In genomic region chr17:65001409-65002045, GRCh38 we compare ENCODE assay signal across 13 cellular contexts. TPM values are rescaled to one million over a fixed set of nuclear protein-coding genes. Genes with fewer than 3 reads are reported as not detected.
A peak's percentile ranks its signal among the peaks of the same experiment; 100 is the strongest.
DNase-seq lines count a peak whose midpoint lies in the region; ATAC-seq and TF ChIP-seq lines count a peak whose summit lies in the region.
"Had no signal": no experiment of that assay in that cellular context is flagged by ENCODE, and none has a peak within 500 bp of the region (broad histone marks: within the 10 kb centered on the region; RNA-seq: fewer than 3 reads in every experiment).

No MANE protein-coding gene starts in this region.

- CTCF ChIA-PET in activated CD4-positive, alpha-beta T cell treated with anti-CD3 and anti-CD28 coated beads for 36 hours (lab: Charles Lee): interaction anchor here (0.8 to 1.1 kb wide), 2 partner anchors 15 to 39 kb away, joined by 3 to 4 read pairs; no protein-coding TSS in a partner anchor

- DNase-seq in activated CD4-positive, alpha-beta T cell treated with anti-CD3 and anti-CD28 coated beads for 36 hours: no peak
- no peak for DNase-seq in activated CD4-positive, alpha-beta T cell treated with anti-CD3 and anti-CD28 coated beads for 1 hour
- DNase-seq in left lobe of liver (ENCODE audit: low spot score): peak; percentile 14
- no peak for DNase-seq in type B pancreatic cell (ENCODE audit: extremely low spot score, unreplicated experiment)
- no peak for DNase-seq in esophagus squamous epithelium (lab: John Stamatoyannopoulos, UW)
- no peak for DNase-seq in aorta
- no peak for DNase-seq in MV-4-11 (lab: John Stamatoyannopoulos, UW)
- DNase-seq: DMS79, EL, GM23248 had no signal

- no peak overlapping the region for H3K4me3 ChIP-seq in SU-DHL-6 (ENCODE audit: insufficient read depth, low read length, poor library complexity, severe bottlenecking)
- H3K4me3 ChIP-seq in esophagus squamous epithelium: no peak overlapping the region
- H3K4me3 ChIP-seq in aorta (ENCODE audit: low read length in 2 of 2): no peak overlapping the region
- H3K4me3 ChIP-seq: BLaER1, GM23248 had no signal

- peaks cover 70% of the 10 kb centered on the region for H3F3A ChIP-seq in SU-DHL-6 (ENCODE audit: insufficient read depth)

- intact Hi-C loops in activated CD4-positive, alpha-beta T cell treated with anti-CD3 and anti-CD28 coated beads for 36 hours (cut with DNase I, micrococcal nuclease): no loop called here
- intact Hi-C loops in esophagus squamous epithelium (cut with DNase I) (no loop called here), aorta (cut with DNase I) (no loop called here)

- no peak for TF ChIP-seq CTCF in SU-DHL-6 (IDR thresholded peaks at IDR 0.05; ENCODE audit: insufficient read depth, low read length, poor library complexity, severe bottlenecking)
- TF ChIP-seq CTCF in type B pancreatic cell (conservative IDR thresholded peaks at IDR 0.05): no peak
- TF ChIP-seq CTCF in esophagus squamous epithelium (IDR thresholded peaks at IDR 0.05): no peak

- H3K9me2 ChIP-seq in SU-DHL-6 (replicated peaks; ENCODE audit: insufficient read depth, low read length): no peaks in the 10 kb centered on the region

- no peaks in the 10 kb centered on the region for H3K9me3 Mint-ChIP-seq in activated CD4-positive, alpha-beta T cell treated with anti-CD3 and anti-CD28 coated beads for 36 hours (ENCODE audit: low read depth)
- no peaks in the 10 kb centered on the region for H3K9me3 Mint-ChIP-seq in type B pancreatic cell

- TF ChIP-seq POLR2A in esophagus squamous epithelium (IDR thresholded peaks at IDR 0.05): no peak

- H3K36me3 ChIP-seq in SU-DHL-6 (ENCODE audit: low read length) (peaks cover 3% of the 10 kb centered on the region; the same call in 1 of the 2 replicates), esophagus squamous epithelium (no peaks in the 10 kb centered on the region), aorta (ENCODE audit: control insufficient read depth in 1 of 2, insufficient read depth in 2 of 2, low read length in 1 of 2) (no peaks in the 10 kb centered on the region)
- H3K36me3 ChIP-seq: BLaER1 had no signal

- no peaks in the 10 kb centered on the region for H3K36me3 Mint-ChIP-seq in activated CD4-positive, alpha-beta T cell treated with anti-CD3 and anti-CD28 coated beads for 36 hours (ENCODE audit: low read depth)
- no peaks in the 10 kb centered on the region for H3K36me3 Mint-ChIP-seq in type B pancreatic cell

- H2AFZ ChIP-seq in SU-DHL-6 (ENCODE audit: low read depth, low read length, severe bottlenecking): no peak overlapping the region
- H2AFZ ChIP-seq: GM23248 had no signal

- H3K4me3 Mint-ChIP-seq in activated CD4-positive, alpha-beta T cell treated with anti-CD3 and anti-CD28 coated beads for 36 hours: no peak overlapping the region
- H3K4me3 Mint-ChIP-seq in type B pancreatic cell: no peak overlapping the region

- H3K79me2 ChIP-seq in SU-DHL-6 (ENCODE audit: insufficient read depth, low read length): 0 out of 2 replicates have a peak, but pooled peaks cover 10% of the 10 kb centered on the region

- POLR2A ChIA-PET in activated CD4-positive, alpha-beta T cell treated with anti-CD3 and anti-CD28 coated beads for 36 hours (lab: Charles Lee): no interaction called here

- H3K4me2 ChIP-seq in SU-DHL-6 (ENCODE audit: low read depth, low read length, poor library complexity, severe bottlenecking): no peak overlapping the region
- H3K4me2 ChIP-seq: BLaER1 had no signal

- peak overlapping the region; percentile 43 for H3K27ac Mint-ChIP-seq in activated CD4-positive, alpha-beta T cell treated with anti-CD3 and anti-CD28 coated beads for 36 hours
- peak overlapping the region; percentile 35 for H3K27ac Mint-ChIP-seq in type B pancreatic cell

- H3K9me3 ChIP-seq in SU-DHL-6 (ENCODE audit: insufficient read depth, low read length) (no peaks in the 10 kb centered on the region), esophagus squamous epithelium (no peaks in the 10 kb centered on the region), aorta (ENCODE audit: control insufficient read depth, low read length) (no peaks in the 10 kb centered on the region)
- H3K9me3 ChIP-seq: BLaER1 had no signal

- H3K27me3 ChIP-seq in SU-DHL-6 (ENCODE audit: low read length): no peaks in the 10 kb centered on the region
- H3K27me3 ChIP-seq in esophagus squamous epithelium: no peaks in the 10 kb centered on the region
- H3K27me3 ChIP-seq in aorta (ENCODE audit: control insufficient read depth in 1 of 2, insufficient read depth in 2 of 2, low read length in 1 of 2): no peaks in the 10 kb centered on the region
- H3K27me3 ChIP-seq: BLaER1 had no signal

- H3K4me1 ChIP-seq in esophagus squamous epithelium (no peaks in the 10 kb centered on the region), aorta (ENCODE audit: control insufficient read depth in 1 of 2, insufficient read depth in 2 of 2, low read length in 2 of 2) (no peaks in the 10 kb centered on the region)

- 80 to 84% methylated on average over 7 of the region's 7 CpGs for WGBS in esophagus squamous epithelium, 2 donors
- 82 to 88% methylated on average over 7 of the region's 7 CpGs for WGBS in aorta, 2 donors

- no peaks in the 10 kb centered on the region for H3K27me3 Mint-ChIP-seq in activated CD4-positive, alpha-beta T cell treated with anti-CD3 and anti-CD28 coated beads for 36 hours
- no peaks in the 10 kb centered on the region for H3K27me3 Mint-ChIP-seq in type B pancreatic cell

- no peaks in the 10 kb centered on the region for H3K4me1 Mint-ChIP-seq in activated CD4-positive, alpha-beta T cell treated with anti-CD3 and anti-CD28 coated beads for 36 hours
- peaks cover 6% of the 10 kb centered on the region for H3K4me1 Mint-ChIP-seq in type B pancreatic cell (ENCODE audit: unreplicated experiment)

- no peak overlapping the region; the same call in 1 of the 2 replicates for H3K9ac ChIP-seq in SU-DHL-6 (ENCODE audit: low read length)
- H3K9ac ChIP-seq: BLaER1, GM23248 had no signal

- no peak for ATAC-seq in activated CD4-positive, alpha-beta T cell treated with anti-CD3 and anti-CD28 coated beads for 36 hours
- ATAC-seq in left lobe of liver (no peak), aorta (ENCODE audit: low FRiP score) (no peak)

- no peaks in the 10 kb centered on the region for H4K20me1 ChIP-seq in SU-DHL-6 (ENCODE audit: low read depth, low read length)
- H4K20me1 ChIP-seq: BLaER1 had no signal

- peak overlapping the region; percentile 99 for H3K27ac ChIP-seq in SU-DHL-6 (ENCODE audit: low read depth, low read length)
- no peak overlapping the region for H3K27ac ChIP-seq in esophagus squamous epithelium
- H3K27ac ChIP-seq in aorta (ENCODE audit: low read depth in 1 of 2, low read length in 2 of 2): no peak overlapping the region
- H3K27ac ChIP-seq: 22Rv1, BLaER1, GM23248 had no signal

RNA-seq across cellular contexts. Expression of gene GNA13, which starts 55.0 kb away (rescaled TPM):
- total RNA-seq in activated CD4-positive, alpha-beta T cell treated with anti-CD3 and anti-CD28 coated beads for 36 hours: 10 to 100 TPM; 45.9 to 47.3 TPM
- total RNA-seq in left lobe of liver: 11.8 TPM
- total RNA-seq in type B pancreatic cell (ENCODE audit: low replicate concordance): 36.0 and 43.3 TPM in 2 replicates
- total RNA-seq in esophagus squamous epithelium: 10 to 100 TPM; 21.3 to 43.1 (median 35.7) TPM
- total RNA-seq in aorta: 10 to 100 TPM; 42.2 to 45.5 TPM
- 10 to 100 TPM; 13.6 to 26.5 TPM for polyA plus RNA-seq in aorta
